ENCODE assay signal across 11 cellular contexts in genomic region chr9:37608250-37608649, GRCh38. TPM values are rescaled to one million over a fixed set of nuclear protein-coding genes. Genes with fewer than 3 reads are reported as not detected.
"Had no signal": no experiment of that assay in that cellular context is flagged by ENCODE, and none has a peak within 500 bp of the region (broad histone marks: within the 10 kb centered on the region; RNA-seq: fewer than 3 reads in every experiment).

No MANE protein-coding gene starts in this region.

- H3K9ac ChIP-seq: GM23248 had no signal

- ATAC-seq: GM23338, HCT116 had no signal

- H3K4me3 ChIP-seq: GM23248, GM23338, HAP-1 had no signal

- H3K9me3 Mint-ChIP-seq: GM23338, H9, HFFc6 had no signal

- H2AFZ ChIP-seq: GM23248 had no signal

- H3K4me1 Mint-ChIP-seq: GM23338, H9 had no signal

- H3K27ac Mint-ChIP-seq: GM23338, H9, HFFc6 had no signal

- H3K36me3 ChIP-seq: HAP-1 had no signal

- H3K4me2 ChIP-seq: GM23338 had no signal

- H3K9me3 ChIP-seq: HAP-1 had no signal

- DNase-seq: GM23248, GOT3, H7, H9, HCEC 1CT, HFFc6 had no signal

- FAIRE-seq: H54 had no signal

- H3K4me3 Mint-ChIP-seq: GM23338, H9, HFFc6 had no signal

- H3K27ac ChIP-seq: GM23248 had no signal

RNA-seq across cellular contexts. Expression of gene FRMPD1, which starts 42.5 kb away (rescaled TPM):
- total RNA-seq: GM23248, H4, HFFc6 had no signal
- polyA plus RNA-seq: GM23248 had no signal
